In the genomic region with DNA sequence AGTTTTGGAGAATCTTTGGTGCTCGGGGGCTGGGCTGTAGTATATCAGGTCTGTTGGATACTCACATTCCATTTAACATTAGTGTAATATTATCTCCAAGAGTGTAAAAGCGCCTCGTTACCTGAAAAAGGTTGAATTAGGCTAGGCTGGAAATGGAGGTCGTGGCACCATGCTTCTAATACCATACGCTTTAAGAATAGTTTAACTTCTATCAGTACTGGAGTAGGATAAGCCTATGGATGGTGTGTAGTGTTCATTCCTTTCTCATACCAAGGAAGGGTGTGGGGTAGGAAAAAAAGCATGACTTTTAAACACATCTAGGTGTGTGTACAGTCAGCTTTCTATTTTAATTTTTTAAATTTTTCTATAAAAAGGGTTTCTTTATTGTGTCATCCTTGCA, we compare ENCODE assay signal across 2 cellular contexts.
TF ChIP-seq lines count a peak whose summit lies in the region.

No MANE protein-coding gene starts in this region.

TF ChIP-seq in GM23338, 12 proteins besides CTCF, POLR2A, EP300 and RAD21:
- TF ChIP-seq, protein P1, sequence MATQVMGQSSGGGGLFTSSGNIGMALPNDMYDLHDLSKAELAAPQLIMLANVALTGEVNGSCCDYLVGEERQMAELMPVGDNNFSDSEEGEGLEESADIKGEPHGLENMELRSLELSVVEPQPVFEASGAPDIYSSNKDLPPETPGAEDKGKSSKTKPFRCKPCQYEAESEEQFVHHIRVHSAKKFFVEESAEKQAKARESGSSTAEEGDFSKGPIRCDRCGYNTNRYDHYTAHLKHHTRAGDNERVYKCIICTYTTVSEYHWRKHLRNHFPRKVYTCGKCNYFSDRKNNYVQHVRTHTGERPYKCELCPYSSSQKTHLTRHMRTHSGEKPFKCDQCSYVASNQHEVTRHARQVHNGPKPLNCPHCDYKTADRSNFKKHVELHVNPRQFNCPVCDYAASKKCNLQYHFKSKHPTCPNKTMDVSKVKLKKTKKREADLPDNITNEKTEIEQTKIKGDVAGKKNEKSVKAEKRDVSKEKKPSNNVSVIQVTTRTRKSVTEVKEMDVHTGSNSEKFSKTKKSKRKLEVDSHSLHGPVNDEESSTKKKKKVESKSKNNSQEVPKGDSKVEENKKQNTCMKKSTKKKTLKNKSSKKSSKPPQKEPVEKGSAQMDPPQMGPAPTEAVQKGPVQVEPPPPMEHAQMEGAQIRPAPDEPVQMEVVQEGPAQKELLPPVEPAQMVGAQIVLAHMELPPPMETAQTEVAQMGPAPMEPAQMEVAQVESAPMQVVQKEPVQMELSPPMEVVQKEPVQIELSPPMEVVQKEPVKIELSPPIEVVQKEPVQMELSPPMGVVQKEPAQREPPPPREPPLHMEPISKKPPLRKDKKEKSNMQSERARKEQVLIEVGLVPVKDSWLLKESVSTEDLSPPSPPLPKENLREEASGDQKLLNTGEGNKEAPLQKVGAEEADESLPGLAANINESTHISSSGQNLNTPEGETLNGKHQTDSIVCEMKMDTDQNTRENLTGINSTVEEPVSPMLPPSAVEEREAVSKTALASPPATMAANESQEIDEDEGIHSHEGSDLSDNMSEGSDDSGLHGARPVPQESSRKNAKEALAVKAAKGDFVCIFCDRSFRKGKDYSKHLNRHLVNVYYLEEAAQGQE (IDR thresholded peaks at IDR 0.05; ENCODE audit: unreplicated experiment): no peak
- TF ChIP-seq POLR2AphosphoS5 (IDR thresholded peaks at IDR 0.05; ENCODE audit: low read depth): no peak

TF ChIP-seq in K562, 482 proteins besides CTCF, POLR2A, EP300 and RAD21:
- no peak for TF ChIP-seq MTF1 (CRISPR knock-in tag; IDR thresholded peaks at IDR 0.05; ENCODE audit: borderline replicate concordance)
- no peak for TF ChIP-seq ZSCAN29 (IDR thresholded peaks at IDR 0.05)
- TF ChIP-seq HDGF (IDR thresholded peaks at IDR 0.05): no peak
- TF ChIP-seq, protein P2, sequence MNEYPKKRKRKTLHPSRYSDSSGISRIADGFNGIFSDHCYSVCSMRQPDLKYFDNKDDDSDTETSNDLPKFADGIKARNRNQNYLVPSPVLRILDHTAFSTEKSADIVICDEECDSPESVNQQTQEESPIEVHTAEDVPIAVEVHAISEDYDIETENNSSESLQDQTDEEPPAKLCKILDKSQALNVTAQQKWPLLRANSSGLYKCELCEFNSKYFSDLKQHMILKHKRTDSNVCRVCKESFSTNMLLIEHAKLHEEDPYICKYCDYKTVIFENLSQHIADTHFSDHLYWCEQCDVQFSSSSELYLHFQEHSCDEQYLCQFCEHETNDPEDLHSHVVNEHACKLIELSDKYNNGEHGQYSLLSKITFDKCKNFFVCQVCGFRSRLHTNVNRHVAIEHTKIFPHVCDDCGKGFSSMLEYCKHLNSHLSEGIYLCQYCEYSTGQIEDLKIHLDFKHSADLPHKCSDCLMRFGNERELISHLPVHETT (CRISPR knock-in tag; conservative IDR thresholded peaks at IDR 0.05 in 1 of 2, IDR thresholded peaks at IDR 0.05 in 1 of 2): no peak
- TF ChIP-seq ZNF766 (CRISPR knock-in tag; conservative IDR thresholded peaks at IDR 0.05): no peak
- no peak for TF ChIP-seq NUFIP1 (IDR thresholded peaks at IDR 0.05; ENCODE audit: partially characterized antibody)
- TF ChIP-seq TRIM24 (IDR thresholded peaks at IDR 0.05): no peak
- TF ChIP-seq, protein P3, sequence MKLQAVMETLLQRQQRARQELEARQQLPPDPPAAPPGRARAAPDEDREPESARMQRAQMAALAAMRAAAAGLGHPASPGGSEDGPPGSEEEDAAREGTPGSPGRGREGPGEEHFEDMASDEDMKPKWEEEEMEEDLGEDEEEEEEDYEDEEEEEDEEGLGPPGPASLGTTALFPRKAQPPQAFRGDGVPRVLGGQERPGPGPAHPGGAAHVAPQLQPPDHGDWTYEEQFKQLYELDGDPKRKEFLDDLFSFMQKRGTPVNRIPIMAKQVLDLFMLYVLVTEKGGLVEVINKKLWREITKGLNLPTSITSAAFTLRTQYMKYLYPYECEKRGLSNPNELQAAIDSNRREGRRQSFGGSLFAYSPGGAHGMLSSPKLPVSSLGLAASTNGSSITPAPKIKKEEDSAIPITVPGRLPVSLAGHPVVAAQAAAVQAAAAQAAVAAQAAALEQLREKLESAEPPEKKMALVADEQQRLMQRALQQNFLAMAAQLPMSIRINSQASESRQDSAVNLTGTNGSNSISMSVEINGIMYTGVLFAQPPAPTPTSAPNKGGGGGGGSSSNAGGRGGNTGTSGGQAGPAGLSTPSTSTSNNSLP (IDR thresholded peaks at IDR 0.05; ENCODE audit: borderline replicate concordance, low read depth, low read length): no peak
